20 cellular contexts compared by ENCODE assay signal in the genomic region with DNA sequence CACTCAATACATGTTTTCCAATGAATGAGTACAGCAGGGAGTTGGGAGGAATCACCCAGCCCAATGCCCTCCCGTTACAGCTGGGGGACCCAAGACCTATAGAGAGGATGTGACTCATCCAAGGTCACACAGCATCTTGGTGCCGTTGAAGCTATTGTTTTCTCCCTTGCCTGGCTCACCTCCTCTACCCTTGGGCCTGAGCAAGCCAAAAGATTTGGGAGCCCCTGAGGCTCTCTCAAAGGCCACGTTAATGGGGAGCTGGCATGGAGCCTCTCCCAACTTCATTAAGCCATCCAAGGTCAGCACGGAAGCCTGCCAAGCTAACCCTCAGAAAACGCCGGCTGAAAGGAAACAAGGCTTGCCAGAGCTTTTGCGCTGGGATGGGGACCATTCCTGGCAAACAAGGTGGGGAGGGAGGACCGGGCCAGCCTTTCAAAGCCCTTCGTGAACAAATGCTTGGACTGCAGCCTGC. TPM values are rescaled to one million over a fixed set of nuclear protein-coding genes. Genes with fewer than 3 reads are reported as not detected.
DNase-seq lines count a peak whose midpoint lies in the region; ATAC-seq and TF ChIP-seq lines count a peak whose summit lies in the region.
"Had no signal": no experiment of that assay in that cellular context is flagged by ENCODE, and none has a peak within 500 bp of the region (broad histone marks: within the 10 kb centered on the region; RNA-seq: fewer than 3 reads in every experiment).

No MANE protein-coding gene starts in this region.

- H3K36me3 Mint-ChIP-seq in natural killer cell treated with Interleukin-12 subunit alpha and Interleukin-12 subunit beta and Interleukin-15 and Interleukin-18, amount 100 ng/mL, for 72 hours: no peaks in the 10 kb centered on the region
- H3K36me3 Mint-ChIP-seq: CD14-positive monocyte; mesothelial cell of epicardium; stimulated activated naive B cell treated with anti-CD40 and anti-IgM and Interleukin-4, amounts not matched to agents 10 μg/mL and 1 μg/mL and 100 μg/mL, for 72 hours had no signal

- no peak overlapping the region for H3K27ac Mint-ChIP-seq in natural killer cell treated with Interleukin-12 subunit alpha and Interleukin-12 subunit beta and Interleukin-15 and Interleukin-18, amount 100 ng/mL, for 72 hours
- H3K27ac Mint-ChIP-seq: activated CD8-positive, alpha-beta T cell treated with anti-CD3 and anti-CD28 coated beads for 36 hours; mesothelial cell of epicardium; stimulated activated naive B cell treated with anti-CD40 and anti-IgM and Interleukin-4, amounts not matched to agents 10 μg/mL and 1 μg/mL and 100 μg/mL, for 72 hours had no signal

- H3K27ac ChIP-seq in substantia nigra (ENCODE audit: low read depth, low read length, poor library complexity, severe bottlenecking): no peak overlapping the region
- H3K27ac ChIP-seq: breast epithelium, pancreas, SJCRH30 had no signal

- no peak for TF ChIP-seq CTCF in cardiac fibroblast (IDR thresholded peaks at IDR 0.05; ENCODE audit: low read depth, low read length)

- no peaks in the 10 kb centered on the region for H3K4me1 Mint-ChIP-seq in natural killer cell treated with Interleukin-12 subunit alpha and Interleukin-12 subunit beta and Interleukin-15 and Interleukin-18, amount 100 ng/mL, for 72 hours (ENCODE audit: low read depth in 2 of 2)
- H3K4me1 Mint-ChIP-seq: CD14-positive monocyte; mesothelial cell of epicardium; stimulated activated naive B cell treated with anti-CD40 and anti-IgM and Interleukin-4, amounts not matched to agents 10 μg/mL and 1 μg/mL and 100 μg/mL, for 72 hours had no signal

- no peak overlapping the region for H3K4me3 Mint-ChIP-seq in natural killer cell treated with Interleukin-12 subunit alpha and Interleukin-12 subunit beta and Interleukin-15 and Interleukin-18, amount 100 ng/mL, for 72 hours
- H3K4me3 Mint-ChIP-seq: activated CD8-positive, alpha-beta T cell treated with anti-CD3 and anti-CD28 coated beads for 36 hours; CD14-positive monocyte; mesothelial cell of epicardium; stimulated activated naive B cell treated with anti-CD40 and anti-IgM and Interleukin-4, amounts not matched to agents 10 μg/mL and 1 μg/mL and 100 μg/mL, for 72 hours had no signal

- intact Hi-C loops in left colon (cut with DNase I, micrococcal nuclease): no loop called here

- ATAC-seq in left colon (no peak), GM19455 (IDR thresholded peaks at IDR 0.05; ENCODE audit: unreplicated experiment) (no peak), HG02840 (IDR thresholded peaks at IDR 0.05; ENCODE audit: low FRiP score, unreplicated experiment) (no peak)
- ATAC-seq in natural killer cell treated with Interleukin-12 subunit alpha and Interleukin-12 subunit beta and Interleukin-15 and Interleukin-18, amount 100 ng/mL, for 72 hours: no peak
- ATAC-seq: activated CD8-positive, alpha-beta T cell treated with anti-CD3 and anti-CD28 coated beads for 36 hours; stimulated activated naive B cell treated with anti-CD40 and anti-IgM and Interleukin-4, amounts not matched to agents 10 μg/mL and 1 μg/mL and 100 μg/mL, for 72 hours had no signal

- DNase-seq in NCI-H1092 (lab: John Stamatoyannopoulos, UW): peak; percentile 58
- peak; percentile 47 to 71 for DNase-seq in cardiac fibroblast (ENCODE audit: low read depth in 2 of 2)
- DNase-seq in left colon: peak; percentile 14 to 32
- DNase-seq in substantia nigra (lab: John Stamatoyannopoulos, UW): peak in 37 of 49 donors; percentile 2 to 76 (median 33)
- DNase-seq in natural killer cell treated with Interleukin-12 subunit alpha and Interleukin-12 subunit beta and Interleukin-15 and Interleukin-18, amount 100 ng/mL, for 72 hours (ENCODE audit: low spot score): no peak
- DNase-seq: activated CD8-positive, alpha-beta T cell treated with anti-CD3 and anti-CD28 coated beads for 36 hours; activated effector memory CD4-positive, alpha-beta T cell treated with anti-CD3 and anti-CD28 coated beads, Interleukin-2, amount 50 U/mL, for 16 hours; GDM1; NCI-H1436 treated with DMSO at 0.1 percent for 48 hours; NCI-H524 treated with DMSO at 0.1 percent for 48 hours; SJCRH30; stimulated activated CD4-positive, alpha-beta T cell treated with anti-CD3 and anti-CD28 coated beads, Interleukin-4, amount 100 ng/mL, for 1 hour; stimulated activated naive B cell treated with anti-CD40 and anti-IgM and Interleukin-4, amounts not matched to agents 10 μg/mL and 1 μg/mL and 100 μg/mL, for 72 hours had no signal

- H3K27me3 Mint-ChIP-seq in natural killer cell treated with Interleukin-12 subunit alpha and Interleukin-12 subunit beta and Interleukin-15 and Interleukin-18, amount 100 ng/mL, for 72 hours: peaks cover 22 to 38% of the 10 kb centered on the region in 2 donors

- H3K4me3 ChIP-seq in cardiac fibroblast (replicated peaks in 1 of 2; ENCODE audit: low read depth in 2 of 2, low read length in 2 of 2): no peak overlapping the region
- H3K4me3 ChIP-seq: breast epithelium, pancreas, SJCRH30 had no signal

- H3K9me3 Mint-ChIP-seq in natural killer cell treated with Interleukin-12 subunit alpha and Interleukin-12 subunit beta and Interleukin-15 and Interleukin-18, amount 100 ng/mL, for 72 hours: no peaks in the 10 kb centered on the region
- H3K9me3 Mint-ChIP-seq: activated CD8-positive, alpha-beta T cell treated with anti-CD3 and anti-CD28 coated beads for 36 hours; CD14-positive monocyte; mesothelial cell of epicardium had no signal

RNA-seq across cellular contexts. Expression of gene KCNB1, which starts 30.4 kb away (rescaled TPM):
- 1 to 10 TPM in 1 of 2 donors, under 1 TPM in 1; 0.24 to 2.0 TPM for total RNA-seq in left colon
- total RNA-seq in natural killer cell treated with Interleukin-12 subunit alpha and Interleukin-12 subunit beta and Interleukin-15 and Interleukin-18, amount 100 ng/mL, for 72 hours: not detected
- total RNA-seq: activated CD8-positive, alpha-beta T cell treated with anti-CD3 and anti-CD28 coated beads for 36 hours; epithelial cell of proximal tubule had no signal
